Comparison of ENCODE assay signal across 1 cellular context in the genomic region with DNA sequence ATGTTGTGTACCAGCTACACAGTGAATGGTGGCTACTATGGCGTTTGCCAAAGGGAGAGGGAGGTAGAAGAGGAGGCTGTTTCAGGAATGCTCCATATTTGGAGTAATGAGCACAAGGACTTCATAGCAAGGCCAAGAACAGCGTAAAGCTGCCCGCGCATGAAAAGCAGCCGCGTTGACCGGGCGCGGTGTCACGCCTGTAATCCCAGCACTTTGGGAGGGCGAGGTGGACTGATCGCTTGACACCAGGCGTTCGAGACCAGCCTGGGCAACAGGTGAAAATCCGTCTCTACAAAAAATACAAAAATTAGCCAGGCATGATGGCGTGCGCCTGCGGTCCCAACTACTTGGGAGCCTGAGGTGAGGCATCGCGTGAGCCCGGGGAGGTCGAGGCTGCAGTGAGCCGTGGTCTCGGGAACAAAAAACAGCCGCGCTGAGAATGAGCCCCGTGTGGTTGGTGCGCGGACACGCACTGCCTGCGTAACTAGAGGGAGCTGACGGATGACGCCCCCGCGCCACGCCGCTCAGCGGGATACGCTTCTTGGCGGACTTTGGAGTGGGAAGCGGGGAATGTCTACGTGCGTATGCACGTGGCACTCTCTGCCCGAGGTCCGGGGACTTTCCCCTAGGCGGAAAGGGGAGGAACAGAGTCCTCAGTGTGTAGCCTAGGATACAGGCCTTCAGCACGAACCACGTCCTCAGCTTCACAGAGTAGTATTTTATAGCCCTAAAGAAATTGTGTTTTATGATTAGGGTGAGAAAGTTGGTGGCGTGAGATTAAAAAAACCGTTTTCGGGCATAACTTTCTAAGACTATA.
TF ChIP-seq lines count a peak whose summit lies in the region.

Gene RMRP (minus strand): TSS at position 693 of the 817 bp plus-strand sequence.

TF ChIP-seq in HepG2, 621 proteins besides CTCF, POLR2A, EP300 and RAD21 (continued from another document and continues in another):
- TF ChIP-seq RORA (CRISPR knock-in tag; IDR thresholded peaks at IDR 0.05) (no peak), XBP1 (CRISPR knock-in tag; IDR thresholded peaks at IDR 0.05) (peak; percentile 97), RCOR2 (CRISPR knock-in tag; IDR thresholded peaks at IDR 0.05) (peak; percentile 78), ZBTB3 (CRISPR knock-in tag; IDR thresholded peaks at IDR 0.05; ENCODE audit: borderline replicate concordance, low read depth) (peak; percentile 82), NFYC (CRISPR knock-in tag; IDR thresholded peaks at IDR 0.05) (peak; percentile 53; the same call in 1 of the 2 replicates), RBM22 (optimal IDR thresholded peaks at IDR 0.05; ENCODE audit: low read length) (peak; percentile 66), ZMYM3 (CRISPR knock-in tag; IDR thresholded peaks at IDR 0.05) (peak; percentile 72), KIAA2018 (CRISPR knock-in tag; IDR thresholded peaks at IDR 0.05; ENCODE audit: borderline replicate concordance) (0 out of 2 replicates have a peak, but pooled peaks have one; percentile 55), ZNF564 (CRISPR knock-in tag; IDR thresholded peaks at IDR 0.05) (peak; percentile 92), KLF16 (CRISPR knock-in tag; IDR thresholded peaks at IDR 0.05) (peak in 1 of 2 experiments; percentile 98; a peak in 2 of 4 replicates), SSRP1 (CRISPR knock-in tag; IDR thresholded peaks at IDR 0.05) (peak; percentile 99), RXRB (CRISPR knock-in tag; IDR thresholded peaks at IDR 0.05; ENCODE audit: borderline replicate concordance) (peak; percentile 93), MEIS2 (CRISPR knock-in tag; IDR thresholded peaks at IDR 0.05) (peak; percentile 98), ETS1 (CRISPR knock-in tag; IDR thresholded peaks at IDR 0.05) (no peak), ZNF282 (IDR thresholded peaks at IDR 0.05; ENCODE audit: partially characterized antibody) (no peak), NFE2 (CRISPR knock-in tag; IDR thresholded peaks at IDR 0.05) (no peak), TRIM24 (CRISPR knock-in tag; IDR thresholded peaks at IDR 0.05) (0 out of 2 replicates have a peak, but pooled peaks have one; percentile 48), ZNF747 (CRISPR knock-in tag; IDR thresholded peaks at IDR 0.05; ENCODE audit: borderline replicate concordance) (peak; percentile 100), ZNF558 (CRISPR knock-in tag; IDR thresholded peaks at IDR 0.05; ENCODE audit: borderline replicate concordance) (peak; percentile 95)
- TF ChIP-seq, protein P1, sequence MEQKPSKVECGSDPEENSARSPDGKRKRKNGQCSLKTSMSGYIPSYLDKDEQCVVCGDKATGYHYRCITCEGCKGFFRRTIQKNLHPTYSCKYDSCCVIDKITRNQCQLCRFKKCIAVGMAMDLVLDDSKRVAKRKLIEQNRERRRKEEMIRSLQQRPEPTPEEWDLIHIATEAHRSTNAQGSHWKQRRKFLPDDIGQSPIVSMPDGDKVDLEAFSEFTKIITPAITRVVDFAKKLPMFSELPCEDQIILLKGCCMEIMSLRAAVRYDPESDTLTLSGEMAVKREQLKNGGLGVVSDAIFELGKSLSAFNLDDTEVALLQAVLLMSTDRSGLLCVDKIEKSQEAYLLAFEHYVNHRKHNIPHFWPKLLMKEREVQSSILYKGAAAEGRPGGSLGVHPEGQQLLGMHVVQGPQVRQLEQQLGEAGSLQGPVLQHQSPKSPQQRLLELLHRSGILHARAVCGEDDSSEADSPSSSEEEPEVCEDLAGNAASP (CRISPR knock-in tag; IDR thresholded peaks at IDR 0.05; ENCODE audit: borderline replicate concordance) = peak; percentile 71; the same call in 1 of the 2 replicates
- TF ChIP-seq, protein P2, sequence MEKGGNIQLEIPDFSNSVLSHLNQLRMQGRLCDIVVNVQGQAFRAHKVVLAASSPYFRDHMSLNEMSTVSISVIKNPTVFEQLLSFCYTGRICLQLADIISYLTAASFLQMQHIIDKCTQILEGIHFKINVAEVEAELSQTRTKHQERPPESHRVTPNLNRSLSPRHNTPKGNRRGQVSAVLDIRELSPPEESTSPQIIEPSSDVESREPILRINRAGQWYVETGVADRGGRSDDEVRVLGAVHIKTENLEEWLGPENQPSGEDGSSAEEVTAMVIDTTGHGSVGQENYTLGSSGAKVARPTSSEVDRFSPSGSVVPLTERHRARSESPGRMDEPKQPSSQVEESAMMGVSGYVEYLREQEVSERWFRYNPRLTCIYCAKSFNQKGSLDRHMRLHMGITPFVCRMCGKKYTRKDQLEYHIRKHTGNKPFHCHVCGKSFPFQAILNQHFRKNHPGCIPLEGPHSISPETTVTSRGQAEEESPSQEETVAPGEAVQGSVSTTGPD (CRISPR knock-in tag; IDR thresholded peaks at IDR 0.05) = no peak
- TF ChIP-seq, protein P3, sequence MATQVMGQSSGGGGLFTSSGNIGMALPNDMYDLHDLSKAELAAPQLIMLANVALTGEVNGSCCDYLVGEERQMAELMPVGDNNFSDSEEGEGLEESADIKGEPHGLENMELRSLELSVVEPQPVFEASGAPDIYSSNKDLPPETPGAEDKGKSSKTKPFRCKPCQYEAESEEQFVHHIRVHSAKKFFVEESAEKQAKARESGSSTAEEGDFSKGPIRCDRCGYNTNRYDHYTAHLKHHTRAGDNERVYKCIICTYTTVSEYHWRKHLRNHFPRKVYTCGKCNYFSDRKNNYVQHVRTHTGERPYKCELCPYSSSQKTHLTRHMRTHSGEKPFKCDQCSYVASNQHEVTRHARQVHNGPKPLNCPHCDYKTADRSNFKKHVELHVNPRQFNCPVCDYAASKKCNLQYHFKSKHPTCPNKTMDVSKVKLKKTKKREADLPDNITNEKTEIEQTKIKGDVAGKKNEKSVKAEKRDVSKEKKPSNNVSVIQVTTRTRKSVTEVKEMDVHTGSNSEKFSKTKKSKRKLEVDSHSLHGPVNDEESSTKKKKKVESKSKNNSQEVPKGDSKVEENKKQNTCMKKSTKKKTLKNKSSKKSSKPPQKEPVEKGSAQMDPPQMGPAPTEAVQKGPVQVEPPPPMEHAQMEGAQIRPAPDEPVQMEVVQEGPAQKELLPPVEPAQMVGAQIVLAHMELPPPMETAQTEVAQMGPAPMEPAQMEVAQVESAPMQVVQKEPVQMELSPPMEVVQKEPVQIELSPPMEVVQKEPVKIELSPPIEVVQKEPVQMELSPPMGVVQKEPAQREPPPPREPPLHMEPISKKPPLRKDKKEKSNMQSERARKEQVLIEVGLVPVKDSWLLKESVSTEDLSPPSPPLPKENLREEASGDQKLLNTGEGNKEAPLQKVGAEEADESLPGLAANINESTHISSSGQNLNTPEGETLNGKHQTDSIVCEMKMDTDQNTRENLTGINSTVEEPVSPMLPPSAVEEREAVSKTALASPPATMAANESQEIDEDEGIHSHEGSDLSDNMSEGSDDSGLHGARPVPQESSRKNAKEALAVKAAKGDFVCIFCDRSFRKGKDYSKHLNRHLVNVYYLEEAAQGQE (IDR thresholded peaks at IDR 0.05; ENCODE audit: borderline replicate concordance in 1 of 2, low read depth in 1 of 2, low read length in 2 of 2) = peak in 1 of 2 experiments; percentile 65; a peak in 2 of 4 replicates
- TF ChIP-seq, protein P4, sequence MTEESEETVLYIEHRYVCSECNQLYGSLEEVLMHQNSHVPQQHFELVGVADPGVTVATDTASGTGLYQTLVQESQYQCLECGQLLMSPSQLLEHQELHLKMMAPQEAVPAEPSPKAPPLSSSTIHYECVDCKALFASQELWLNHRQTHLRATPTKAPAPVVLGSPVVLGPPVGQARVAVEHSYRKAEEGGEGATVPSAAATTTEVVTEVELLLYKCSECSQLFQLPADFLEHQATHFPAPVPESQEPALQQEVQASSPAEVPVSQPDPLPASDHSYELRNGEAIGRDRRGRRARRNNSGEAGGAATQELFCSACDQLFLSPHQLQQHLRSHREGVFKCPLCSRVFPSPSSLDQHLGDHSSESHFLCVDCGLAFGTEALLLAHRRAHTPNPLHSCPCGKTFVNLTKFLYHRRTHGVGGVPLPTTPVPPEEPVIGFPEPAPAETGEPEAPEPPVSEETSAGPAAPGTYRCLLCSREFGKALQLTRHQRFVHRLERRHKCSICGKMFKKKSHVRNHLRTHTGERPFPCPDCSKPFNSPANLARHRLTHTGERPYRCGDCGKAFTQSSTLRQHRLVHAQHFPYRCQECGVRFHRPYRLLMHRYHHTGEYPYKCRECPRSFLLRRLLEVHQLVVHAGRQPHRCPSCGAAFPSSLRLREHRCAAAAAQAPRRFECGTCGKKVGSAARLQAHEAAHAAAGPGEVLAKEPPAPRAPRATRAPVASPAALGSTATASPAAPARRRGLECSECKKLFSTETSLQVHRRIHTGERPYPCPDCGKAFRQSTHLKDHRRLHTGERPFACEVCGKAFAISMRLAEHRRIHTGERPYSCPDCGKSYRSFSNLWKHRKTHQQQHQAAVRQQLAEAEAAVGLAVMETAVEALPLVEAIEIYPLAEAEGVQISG (CRISPR knock-in tag; IDR thresholded peaks at IDR 0.05) = peak; percentile 94
- TF ChIP-seq, protein P5, sequence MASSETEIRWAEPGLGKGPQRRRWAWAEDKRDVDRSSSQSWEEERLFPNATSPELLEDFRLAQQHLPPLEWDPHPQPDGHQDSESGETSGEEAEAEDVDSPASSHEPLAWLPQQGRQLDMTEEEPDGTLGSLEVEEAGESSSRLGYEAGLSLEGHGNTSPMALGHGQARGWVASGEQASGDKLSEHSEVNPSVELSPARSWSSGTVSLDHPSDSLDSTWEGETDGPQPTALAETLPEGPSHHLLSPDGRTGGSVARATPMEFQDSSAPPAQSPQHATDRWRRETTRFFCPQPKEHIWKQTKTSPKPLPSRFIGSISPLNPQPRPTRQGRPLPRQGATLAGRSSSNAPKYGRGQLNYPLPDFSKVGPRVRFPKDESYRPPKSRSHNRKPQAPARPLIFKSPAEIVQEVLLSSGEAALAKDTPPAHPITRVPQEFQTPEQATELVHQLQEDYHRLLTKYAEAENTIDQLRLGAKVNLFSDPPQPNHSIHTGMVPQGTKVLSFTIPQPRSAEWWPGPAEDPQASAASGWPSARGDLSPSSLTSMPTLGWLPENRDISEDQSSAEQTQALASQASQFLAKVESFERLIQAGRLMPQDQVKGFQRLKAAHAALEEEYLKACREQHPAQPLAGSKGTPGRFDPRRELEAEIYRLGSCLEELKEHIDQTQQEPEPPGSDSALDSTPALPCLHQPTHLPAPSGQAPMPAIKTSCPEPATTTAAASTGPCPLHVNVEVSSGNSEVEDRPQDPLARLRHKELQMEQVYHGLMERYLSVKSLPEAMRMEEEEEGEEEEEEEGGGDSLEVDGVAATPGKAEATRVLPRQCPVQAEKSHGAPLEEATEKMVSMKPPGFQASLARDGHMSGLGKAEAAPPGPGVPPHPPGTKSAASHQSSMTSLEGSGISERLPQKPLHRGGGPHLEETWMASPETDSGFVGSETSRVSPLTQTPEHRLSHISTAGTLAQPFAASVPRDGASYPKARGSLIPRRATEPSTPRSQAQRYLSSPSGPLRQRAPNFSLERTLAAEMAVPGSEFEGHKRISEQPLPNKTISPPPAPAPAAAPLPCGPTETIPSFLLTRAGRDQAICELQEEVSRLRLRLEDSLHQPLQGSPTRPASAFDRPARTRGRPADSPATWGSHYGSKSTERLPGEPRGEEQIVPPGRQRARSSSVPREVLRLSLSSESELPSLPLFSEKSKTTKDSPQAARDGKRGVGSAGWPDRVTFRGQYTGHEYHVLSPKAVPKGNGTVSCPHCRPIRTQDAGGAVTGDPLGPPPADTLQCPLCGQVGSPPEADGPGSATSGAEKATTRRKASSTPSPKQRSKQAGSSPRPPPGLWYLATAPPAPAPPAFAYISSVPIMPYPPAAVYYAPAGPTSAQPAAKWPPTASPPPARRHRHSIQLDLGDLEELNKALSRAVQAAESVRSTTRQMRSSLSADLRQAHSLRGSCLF (CRISPR knock-in tag; IDR thresholded peaks at IDR 0.05; ENCODE audit: borderline replicate concordance) = peak; percentile 96; the same call in 1 of the 2 replicates
